Comparison of ENCODE assay signal across 1 cellular context in the genomic region with DNA sequence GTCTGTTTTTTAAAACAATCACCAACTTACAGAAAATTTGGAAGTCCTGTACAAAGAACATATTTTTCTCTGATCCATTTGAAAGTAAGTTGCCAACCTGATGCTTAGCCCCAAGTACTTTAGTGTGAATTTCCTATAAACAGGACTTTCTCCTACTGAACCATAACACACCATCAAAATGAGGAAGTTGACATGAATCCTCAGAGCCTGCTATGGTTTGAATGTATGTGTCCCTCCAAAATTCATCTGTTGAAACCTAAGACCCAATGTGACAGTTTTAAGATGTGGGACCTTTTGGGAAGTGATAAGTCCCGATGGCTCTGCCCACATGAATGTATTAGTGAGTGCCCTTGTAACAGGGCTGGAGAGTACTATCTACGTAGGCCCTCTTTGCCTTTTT.
TF ChIP-seq lines count a peak whose summit lies in the region.

No MANE protein-coding gene starts in this region.

TF ChIP-seq in K562, 482 proteins besides CTCF, POLR2A, EP300 and RAD21:
- TF ChIP-seq SPI1 (IDR thresholded peaks at IDR 0.05; ENCODE audit: borderline replicate concordance, low read depth, low read length), result 0 out of 2 replicates have a peak, but pooled peaks have one; percentile 27
- no peak for TF ChIP-seq ZNF79 (CRISPR knock-in tag; IDR thresholded peaks at IDR 0.05; ENCODE audit: low read depth)
